11 cellular contexts compared by ENCODE assay signal in the genomic region with DNA sequence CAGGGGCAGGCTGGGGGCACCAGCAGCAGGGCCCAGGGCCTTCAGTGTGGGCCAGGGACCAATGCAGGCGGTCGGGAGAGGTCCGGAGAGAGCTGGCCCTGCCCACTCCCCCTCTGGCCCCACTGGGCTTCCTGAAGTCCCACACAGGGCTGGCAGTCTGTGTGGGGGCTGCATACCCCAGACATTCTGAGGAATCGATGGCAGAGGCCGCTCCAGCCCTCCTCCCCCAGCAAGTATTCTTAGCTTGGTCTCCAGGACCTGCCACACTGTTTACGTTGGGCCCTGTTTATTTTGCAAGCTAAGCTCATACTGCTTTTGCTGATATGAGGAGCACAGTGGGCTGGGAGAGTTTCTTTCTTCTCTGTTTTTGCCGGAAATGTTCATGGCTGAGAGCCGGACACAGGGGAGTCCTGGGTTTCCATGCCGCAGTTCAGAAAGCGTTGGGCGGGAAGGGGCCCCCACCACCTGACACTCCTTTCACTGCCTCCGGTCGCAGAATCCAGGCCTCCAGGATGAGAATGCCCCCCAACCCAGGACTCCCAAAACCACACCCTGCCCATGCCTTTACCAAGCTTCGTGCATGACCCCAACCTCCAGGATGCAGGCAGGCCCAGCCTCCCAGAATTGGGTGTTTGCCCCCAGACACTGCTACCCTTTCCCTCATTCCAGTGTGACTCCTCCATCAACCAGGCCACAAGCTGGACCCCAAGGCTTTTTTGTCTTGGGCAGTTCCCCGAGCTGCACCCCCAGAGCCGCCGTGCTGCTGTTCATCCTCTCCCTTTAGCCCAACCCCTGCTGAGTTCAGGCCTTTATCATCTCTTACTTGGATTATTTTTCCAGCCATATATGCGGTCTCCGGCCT.
A peak's percentile ranks its signal among the peaks of the same experiment; 100 is the strongest.
DNase-seq lines count a peak whose midpoint lies in the region; ATAC-seq and TF ChIP-seq lines count a peak whose summit lies in the region.
"Had no signal": no experiment of that assay in that cellular context is flagged by ENCODE, and none has a peak within 500 bp of the region (broad histone marks: within the 10 kb centered on the region; RNA-seq: fewer than 3 reads in every experiment).

No MANE protein-coding gene starts in this region.

- H4K20me1 ChIP-seq in hepatocyte (ENCODE audit: insufficient read depth, poor library complexity, severe bottlenecking): no peaks in the 10 kb centered on the region

- H3K27me3 Mint-ChIP-seq in activated naive CD8-positive, alpha-beta T cell treated with anti-CD3 and anti-CD28 coated beads, Interleukin-2, amount 50 U/mL, for 24 hours: no peaks in the 10 kb centered on the region
- H3K27me3 Mint-ChIP-seq: stimulated activated naive CD8-positive, alpha-beta T cell treated with anti-CD3 and anti-CD28 coated beads, Interleukin-15, Interleukin-2, amounts not matched to agents 100 ng/mL and 50 ng/mL, for 24 hours had no signal

- peak overlapping the region; percentile 42 for H3K4me2 ChIP-seq in hepatocyte

- no peak overlapping the region for H3K27ac Mint-ChIP-seq in activated naive CD8-positive, alpha-beta T cell treated with anti-CD3 and anti-CD28 coated beads, Interleukin-2, amount 50 U/mL, for 24 hours
- H3K27ac Mint-ChIP-seq: stimulated activated naive CD8-positive, alpha-beta T cell treated with anti-CD3 and anti-CD28 coated beads, Interleukin-15, Interleukin-2, amounts not matched to agents 100 ng/mL and 50 ng/mL, for 24 hours had no signal

- H3K79me2 ChIP-seq in hepatocyte: no peaks in the 10 kb centered on the region

- no peaks in the 10 kb centered on the region for H3K36me3 ChIP-seq in hepatocyte (replicated peaks; ENCODE audit: insufficient read depth, low read depth)

- in situ Hi-C loops in GM13977 (cut with MboI; ENCODE audit: low pct_unique_long_range_greater_than_20kb, low sequenced_read_pairs, unreplicated experiment): no loop called here

- peaks cover 8% of the 10 kb centered on the region for H3K4me1 Mint-ChIP-seq in activated naive CD8-positive, alpha-beta T cell treated with anti-CD3 and anti-CD28 coated beads, Interleukin-2, amount 50 U/mL, for 24 hours

- H3K4me3 Mint-ChIP-seq in activated naive CD8-positive, alpha-beta T cell treated with anti-CD3 and anti-CD28 coated beads, Interleukin-2, amount 50 U/mL, for 24 hours: no peak overlapping the region
- H3K4me3 Mint-ChIP-seq: stimulated activated naive CD8-positive, alpha-beta T cell treated with anti-CD3 and anti-CD28 coated beads, Interleukin-15, Interleukin-2, amounts not matched to agents 100 ng/mL and 50 ng/mL, for 24 hours had no signal

- no peak for TF ChIP-seq CTCF in hepatocyte (IDR thresholded peaks at IDR 0.05; ENCODE audit: poor library complexity)
- TF ChIP-seq CTCF in GM13977 (IDR thresholded peaks at IDR 0.05; ENCODE audit: extremely low read depth, insufficient read depth, missing control alignments): no peak

- no peaks in the 10 kb centered on the region for H3K36me3 Mint-ChIP-seq in activated naive CD8-positive, alpha-beta T cell treated with anti-CD3 and anti-CD28 coated beads, Interleukin-2, amount 50 U/mL, for 24 hours (ENCODE audit: low read depth)

- no peaks in the 10 kb centered on the region for H3K27me3 ChIP-seq in hepatocyte

- ATAC-seq in activated naive CD8-positive, alpha-beta T cell treated with anti-CD3 and anti-CD28 coated beads, Interleukin-2, amount 50 U/mL, for 24 hours: no peak
- no peak for ATAC-seq in GM21619 (IDR thresholded peaks at IDR 0.05; ENCODE audit: unreplicated experiment)

- intact Hi-C loops in posterior cingulate gyrus (cut with DNase I): no loop called here

- H3K9me3 ChIP-seq in hepatocyte (ENCODE audit: low read depth): no peaks in the 10 kb centered on the region

- 63% methylated on average over 15 of the region's 19 CpGs for WGBS in hepatocyte (ENCODE audit: low lambda C conversion rate, missing lambda C conversion rate)

- DNase-seq in D341Med (ENCODE audit: low spot score) (peak; percentile 10), hepatocyte (ENCODE audit: low spot score) (peak; percentile 49), posterior cingulate gyrus (peak in 8 of 10 donors; percentile 1 to 55 (median 7)), SW 1271 (lab: John Stamatoyannopoulos, UW) (no peak), GM13977 (ENCODE audit: low spot score) (no peak), cerebellum (ENCODE audit: low spot score) (no peak)
- peak; percentile 0 for DNase-seq in activated naive CD8-positive, alpha-beta T cell treated with anti-CD3 and anti-CD28 coated beads, Interleukin-2, amount 50 U/mL, for 24 hours
- DNase-seq: NCI-H187; stimulated activated CD4-positive, alpha-beta T cell treated with anti-CD3 and anti-CD28 coated beads, Interleukin-12 subunit alpha, Interleukin-12 subunit beta, amount 100 ng/mL, for 4 hours had no signal

- H3K27ac ChIP-seq in hepatocyte: peak overlapping the region; percentile 97

- no peaks in the 10 kb centered on the region for H3K9me2 ChIP-seq in hepatocyte (replicated peaks; ENCODE audit: insufficient read depth)

- peak overlapping the region; percentile 29 for H2AFZ ChIP-seq in hepatocyte

- no peak overlapping the region for H3K4me3 ChIP-seq in hepatocyte

- peaks cover 48% of the 10 kb centered on the region for H3K4me1 ChIP-seq in hepatocyte (ENCODE audit: insufficient read depth)

- H3K9me3 Mint-ChIP-seq in activated naive CD8-positive, alpha-beta T cell treated with anti-CD3 and anti-CD28 coated beads, Interleukin-2, amount 50 U/mL, for 24 hours: no peaks in the 10 kb centered on the region
- H3K9me3 Mint-ChIP-seq: stimulated activated naive CD8-positive, alpha-beta T cell treated with anti-CD3 and anti-CD28 coated beads, Interleukin-15, Interleukin-2, amounts not matched to agents 100 ng/mL and 50 ng/mL, for 24 hours had no signal

Comparison
In these comparisons a context has a peak if more than half of its experiments do, and no peak if none do; other contexts are left out.
1. DNase-seq: peak in D341Med (single experiment), activated naive CD8-positive, alpha-beta T cell treated with anti-CD3 and anti-CD28 coated beads, Interleukin-2, amount 50 U/mL, for 24 hours (single experiment), hepatocyte (single experiment) and posterior cingulate gyrus (8 of 10); none in SW 1271 (0 of 2), GM13977 (single experiment) and cerebellum (single experiment).